1 cellular context compared by ENCODE assay signal in the genomic region with DNA sequence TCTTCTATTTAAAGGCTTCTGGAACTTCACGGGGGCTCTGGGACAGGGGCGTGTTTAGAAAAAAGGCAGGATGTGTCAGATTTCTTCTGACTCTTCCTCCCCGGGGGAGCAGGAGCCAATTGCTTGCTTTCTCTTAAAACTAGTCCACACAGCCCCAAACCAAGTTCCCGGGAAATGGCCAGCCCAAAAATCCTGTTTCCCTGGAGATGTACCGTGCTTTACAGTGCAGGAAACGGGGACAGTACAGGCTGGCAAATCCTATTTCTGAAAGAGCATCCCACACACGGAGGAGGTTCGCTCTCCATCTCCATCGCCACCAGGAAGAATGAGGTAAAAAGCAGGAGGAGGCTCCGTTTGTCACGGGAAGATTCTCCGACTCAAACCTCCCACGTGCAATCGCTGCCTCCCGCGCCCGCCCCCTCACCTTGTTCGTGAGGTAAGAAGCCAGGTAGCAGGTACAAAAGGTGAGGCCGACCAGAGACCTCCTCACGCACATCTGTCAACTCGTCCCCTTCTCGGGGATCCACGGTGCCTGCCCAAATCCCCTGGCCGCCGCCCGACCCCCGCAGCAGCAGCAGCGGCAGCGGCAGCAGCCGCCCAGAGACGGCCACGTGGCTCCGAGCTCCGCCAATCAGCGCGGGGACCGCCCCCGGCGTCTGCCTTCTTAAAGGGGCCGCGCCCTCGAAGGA.
TF ChIP-seq lines count a peak whose summit lies in the region.

No MANE protein-coding gene starts in this region.

TF ChIP-seq in WTC11, 78 proteins besides CTCF, POLR2A, EP300 and RAD21 (continued from another document):
- TF ChIP-seq, protein P1, sequence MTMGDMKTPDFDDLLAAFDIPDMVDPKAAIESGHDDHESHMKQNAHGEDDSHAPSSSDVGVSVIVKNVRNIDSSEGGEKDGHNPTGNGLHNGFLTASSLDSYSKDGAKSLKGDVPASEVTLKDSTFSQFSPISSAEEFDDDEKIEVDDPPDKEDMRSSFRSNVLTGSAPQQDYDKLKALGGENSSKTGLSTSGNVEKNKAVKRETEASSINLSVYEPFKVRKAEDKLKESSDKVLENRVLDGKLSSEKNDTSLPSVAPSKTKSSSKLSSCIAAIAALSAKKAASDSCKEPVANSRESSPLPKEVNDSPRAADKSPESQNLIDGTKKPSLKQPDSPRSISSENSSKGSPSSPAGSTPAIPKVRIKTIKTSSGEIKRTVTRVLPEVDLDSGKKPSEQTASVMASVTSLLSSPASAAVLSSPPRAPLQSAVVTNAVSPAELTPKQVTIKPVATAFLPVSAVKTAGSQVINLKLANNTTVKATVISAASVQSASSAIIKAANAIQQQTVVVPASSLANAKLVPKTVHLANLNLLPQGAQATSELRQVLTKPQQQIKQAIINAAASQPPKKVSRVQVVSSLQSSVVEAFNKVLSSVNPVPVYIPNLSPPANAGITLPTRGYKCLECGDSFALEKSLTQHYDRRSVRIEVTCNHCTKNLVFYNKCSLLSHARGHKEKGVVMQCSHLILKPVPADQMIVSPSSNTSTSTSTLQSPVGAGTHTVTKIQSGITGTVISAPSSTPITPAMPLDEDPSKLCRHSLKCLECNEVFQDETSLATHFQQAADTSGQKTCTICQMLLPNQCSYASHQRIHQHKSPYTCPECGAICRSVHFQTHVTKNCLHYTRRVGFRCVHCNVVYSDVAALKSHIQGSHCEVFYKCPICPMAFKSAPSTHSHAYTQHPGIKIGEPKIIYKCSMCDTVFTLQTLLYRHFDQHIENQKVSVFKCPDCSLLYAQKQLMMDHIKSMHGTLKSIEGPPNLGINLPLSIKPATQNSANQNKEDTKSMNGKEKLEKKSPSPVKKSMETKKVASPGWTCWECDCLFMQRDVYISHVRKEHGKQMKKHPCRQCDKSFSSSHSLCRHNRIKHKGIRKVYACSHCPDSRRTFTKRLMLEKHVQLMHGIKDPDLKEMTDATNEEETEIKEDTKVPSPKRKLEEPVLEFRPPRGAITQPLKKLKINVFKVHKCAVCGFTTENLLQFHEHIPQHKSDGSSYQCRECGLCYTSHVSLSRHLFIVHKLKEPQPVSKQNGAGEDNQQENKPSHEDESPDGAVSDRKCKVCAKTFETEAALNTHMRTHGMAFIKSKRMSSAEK (CRISPR knock-in tag; IDR thresholded peaks at IDR 0.05; ENCODE audit: borderline replicate concordance), result no peak
- no peak for TF ChIP-seq ZNF671 (CRISPR knock-in tag; IDR thresholded peaks at IDR 0.05)
- TF ChIP-seq TP53 (CRISPR knock-in tag; IDR thresholded peaks at IDR 0.05), result 0 out of 2 replicates have a peak, but pooled peaks have one; percentile 23
- TF ChIP-seq ZNF138 (CRISPR knock-in tag; conservative IDR thresholded peaks at IDR 0.05), result no peak
- TF ChIP-seq TEAD1 (CRISPR knock-in tag; IDR thresholded peaks at IDR 0.05), result peak; percentile 23; the same call in 1 of the 2 replicates
- TF ChIP-seq ZNF317 (CRISPR knock-in tag; IDR thresholded peaks at IDR 0.05; ENCODE audit: borderline replicate concordance, low read depth), result no peak
- TF ChIP-seq ZNF396 (CRISPR knock-in tag; IDR thresholded peaks at IDR 0.05; ENCODE audit: borderline replicate concordance), result no peak
- TF ChIP-seq ZNF121 (CRISPR knock-in tag; IDR thresholded peaks at IDR 0.05), result no peak
- TF ChIP-seq, protein P2, sequence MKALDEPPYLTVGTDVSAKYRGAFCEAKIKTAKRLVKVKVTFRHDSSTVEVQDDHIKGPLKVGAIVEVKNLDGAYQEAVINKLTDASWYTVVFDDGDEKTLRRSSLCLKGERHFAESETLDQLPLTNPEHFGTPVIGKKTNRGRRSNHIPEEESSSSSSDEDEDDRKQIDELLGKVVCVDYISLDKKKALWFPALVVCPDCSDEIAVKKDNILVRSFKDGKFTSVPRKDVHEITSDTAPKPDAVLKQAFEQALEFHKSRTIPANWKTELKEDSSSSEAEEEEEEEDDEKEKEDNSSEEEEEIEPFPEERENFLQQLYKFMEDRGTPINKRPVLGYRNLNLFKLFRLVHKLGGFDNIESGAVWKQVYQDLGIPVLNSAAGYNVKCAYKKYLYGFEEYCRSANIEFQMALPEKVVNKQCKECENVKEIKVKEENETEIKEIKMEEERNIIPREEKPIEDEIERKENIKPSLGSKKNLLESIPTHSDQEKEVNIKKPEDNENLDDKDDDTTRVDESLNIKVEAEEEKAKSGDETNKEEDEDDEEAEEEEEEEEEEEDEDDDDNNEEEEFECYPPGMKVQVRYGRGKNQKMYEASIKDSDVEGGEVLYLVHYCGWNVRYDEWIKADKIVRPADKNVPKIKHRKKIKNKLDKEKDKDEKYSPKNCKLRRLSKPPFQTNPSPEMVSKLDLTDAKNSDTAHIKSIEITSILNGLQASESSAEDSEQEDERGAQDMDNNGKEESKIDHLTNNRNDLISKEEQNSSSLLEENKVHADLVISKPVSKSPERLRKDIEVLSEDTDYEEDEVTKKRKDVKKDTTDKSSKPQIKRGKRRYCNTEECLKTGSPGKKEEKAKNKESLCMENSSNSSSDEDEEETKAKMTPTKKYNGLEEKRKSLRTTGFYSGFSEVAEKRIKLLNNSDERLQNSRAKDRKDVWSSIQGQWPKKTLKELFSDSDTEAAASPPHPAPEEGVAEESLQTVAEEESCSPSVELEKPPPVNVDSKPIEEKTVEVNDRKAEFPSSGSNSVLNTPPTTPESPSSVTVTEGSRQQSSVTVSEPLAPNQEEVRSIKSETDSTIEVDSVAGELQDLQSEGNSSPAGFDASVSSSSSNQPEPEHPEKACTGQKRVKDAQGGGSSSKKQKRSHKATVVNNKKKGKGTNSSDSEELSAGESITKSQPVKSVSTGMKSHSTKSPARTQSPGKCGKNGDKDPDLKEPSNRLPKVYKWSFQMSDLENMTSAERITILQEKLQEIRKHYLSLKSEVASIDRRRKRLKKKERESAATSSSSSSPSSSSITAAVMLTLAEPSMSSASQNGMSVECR (CRISPR knock-in tag; IDR thresholded peaks at IDR 0.05; ENCODE audit: borderline replicate concordance), result peak; percentile 89; the same call in 1 of the 2 replicates
- TF ChIP-seq JAZF1 (CRISPR knock-in tag; IDR thresholded peaks at IDR 0.05), result no peak
- TF ChIP-seq FOXK1 (CRISPR knock-in tag; IDR thresholded peaks at IDR 0.05), result peak; percentile 54; the same call in 1 of the 2 replicates
- TF ChIP-seq, protein P3, sequence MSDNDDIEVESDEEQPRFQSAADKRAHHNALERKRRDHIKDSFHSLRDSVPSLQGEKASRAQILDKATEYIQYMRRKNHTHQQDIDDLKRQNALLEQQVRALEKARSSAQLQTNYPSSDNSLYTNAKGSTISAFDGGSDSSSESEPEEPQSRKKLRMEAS (CRISPR knock-in tag; IDR thresholded peaks at IDR 0.05), result peak; percentile 85
- TF ChIP-seq, protein P4, sequence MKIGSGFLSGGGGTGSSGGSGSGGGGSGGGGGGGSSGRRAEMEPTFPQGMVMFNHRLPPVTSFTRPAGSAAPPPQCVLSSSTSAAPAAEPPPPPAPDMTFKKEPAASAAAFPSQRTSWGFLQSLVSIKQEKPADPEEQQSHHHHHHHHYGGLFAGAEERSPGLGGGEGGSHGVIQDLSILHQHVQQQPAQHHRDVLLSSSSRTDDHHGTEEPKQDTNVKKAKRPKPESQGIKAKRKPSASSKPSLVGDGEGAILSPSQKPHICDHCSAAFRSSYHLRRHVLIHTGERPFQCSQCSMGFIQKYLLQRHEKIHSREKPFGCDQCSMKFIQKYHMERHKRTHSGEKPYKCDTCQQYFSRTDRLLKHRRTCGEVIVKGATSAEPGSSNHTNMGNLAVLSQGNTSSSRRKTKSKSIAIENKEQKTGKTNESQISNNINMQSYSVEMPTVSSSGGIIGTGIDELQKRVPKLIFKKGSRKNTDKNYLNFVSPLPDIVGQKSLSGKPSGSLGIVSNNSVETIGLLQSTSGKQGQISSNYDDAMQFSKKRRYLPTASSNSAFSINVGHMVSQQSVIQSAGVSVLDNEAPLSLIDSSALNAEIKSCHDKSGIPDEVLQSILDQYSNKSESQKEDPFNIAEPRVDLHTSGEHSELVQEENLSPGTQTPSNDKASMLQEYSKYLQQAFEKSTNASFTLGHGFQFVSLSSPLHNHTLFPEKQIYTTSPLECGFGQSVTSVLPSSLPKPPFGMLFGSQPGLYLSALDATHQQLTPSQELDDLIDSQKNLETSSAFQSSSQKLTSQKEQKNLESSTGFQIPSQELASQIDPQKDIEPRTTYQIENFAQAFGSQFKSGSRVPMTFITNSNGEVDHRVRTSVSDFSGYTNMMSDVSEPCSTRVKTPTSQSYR (CRISPR knock-in tag; IDR thresholded peaks at IDR 0.05), result no peak
- TF ChIP-seq CREB1 (CRISPR knock-in tag; IDR thresholded peaks at IDR 0.05), result 0 out of 2 replicates have a peak, but pooled peaks have one; percentile 16
